In the genomic region with DNA sequence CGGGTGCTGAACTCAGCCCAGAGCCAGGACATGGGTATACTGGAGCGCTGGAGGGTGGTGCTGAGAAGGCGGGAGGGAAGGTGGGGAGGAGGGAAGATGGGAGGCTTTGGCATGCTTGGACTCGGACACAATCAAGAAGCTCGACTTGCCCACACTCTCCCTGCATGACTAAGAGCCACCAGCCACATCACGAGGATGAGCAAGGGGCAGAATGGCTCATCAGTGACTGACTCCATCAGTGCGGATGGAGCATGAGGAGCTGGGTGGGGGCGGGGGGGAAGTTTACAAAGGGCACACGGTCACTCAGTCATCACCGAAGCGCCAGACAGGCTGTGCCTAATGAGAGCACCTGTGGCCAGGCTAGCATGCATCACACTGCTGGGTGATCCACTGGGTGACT, we compare ENCODE assay signal across 17 cellular contexts.
A peak's percentile ranks its signal among the peaks of the same experiment; 100 is the strongest.
DNase-seq lines count a peak whose midpoint lies in the region; ATAC-seq and TF ChIP-seq lines count a peak whose summit lies in the region.
"Had no signal": no experiment of that assay in that cellular context is flagged by ENCODE, and none has a peak within 500 bp of the region (broad histone marks: within the 10 kb centered on the region; RNA-seq: fewer than 3 reads in every experiment).

No MANE protein-coding gene starts in this region.

- TF ChIP-seq POLR2A in erythroblast (IDR thresholded peaks at IDR 0.05; ENCODE audit: low read length) = no peak

- no peaks in the 10 kb centered on the region for H3K27me3 Mint-ChIP-seq in stimulated activated naive B cell treated with anti-CD40 and anti-IgM and Interleukin-4, amounts not matched to agents 10 μg/mL and 1 μg/mL and 100 μg/mL, for 72 hours
- H3K27me3 Mint-ChIP-seq: activated CD4-positive, alpha-beta T cell treated with anti-CD3 and anti-CD28 coated beads for 36 hours; activated T-cell treated with anti-CD3 and anti-CD28 coated beads, Interleukin-2, amount 50 U/mL, for 24 hours had no signal

- H3K4me3 ChIP-seq in SK-N-SH (ENCODE audit: low read depth in 2 of 2, low read length in 1 of 2) (no peak overlapping the region), fibroblast of the aortic adventitia (ENCODE audit: low read depth, low read length) (no peak overlapping the region)
- H3K4me3 ChIP-seq: adrenal gland, heart left ventricle had no signal

- no peaks in the 10 kb centered on the region for H3F3A ChIP-seq in SK-N-SH (replicated peaks; ENCODE audit: insufficient read depth)

- no peak for ATAC-seq in stimulated activated naive B cell treated with anti-CD40 and anti-IgM and Interleukin-4, amounts not matched to agents 10 μg/mL and 1 μg/mL and 100 μg/mL, for 72 hours (replicated peaks)
- ATAC-seq: activated CD4-positive, alpha-beta T cell treated with anti-CD3 and anti-CD28 coated beads for 36 hours; heart left ventricle; natural killer cell had no signal

- peaks cover 0 to 1% of the 10 kb centered on the region in 2 donors for H3K4me1 Mint-ChIP-seq in stimulated activated naive B cell treated with anti-CD40 and anti-IgM and Interleukin-4, amounts not matched to agents 10 μg/mL and 1 μg/mL and 100 μg/mL, for 72 hours
- H3K4me1 Mint-ChIP-seq: activated CD4-positive, alpha-beta T cell treated with anti-CD3 and anti-CD28 coated beads for 36 hours; natural killer cell had no signal

- TF ChIP-seq EP300 in SK-N-SH (IDR thresholded peaks at IDR 0.05; ENCODE audit: borderline replicate concordance in 1 of 2, low read depth in 1 of 2, low read length in 1 of 2) = no peak

- peak overlapping the region; percentile 65 for H3K27ac Mint-ChIP-seq in stimulated activated naive B cell treated with anti-CD40 and anti-IgM and Interleukin-4, amounts not matched to agents 10 μg/mL and 1 μg/mL and 100 μg/mL, for 72 hours
- H3K27ac Mint-ChIP-seq: activated CD4-positive, alpha-beta T cell treated with anti-CD3 and anti-CD28 coated beads for 36 hours; activated T-cell treated with anti-CD3 and anti-CD28 coated beads, Interleukin-2, amount 50 U/mL, for 24 hours; natural killer cell had no signal

- no peaks in the 10 kb centered on the region for H3K79me2 ChIP-seq in SK-N-SH (ENCODE audit: insufficient read depth)

- no peaks in the 10 kb centered on the region for H3K9me2 ChIP-seq in SK-N-SH

- H3K4me2 ChIP-seq in SK-N-SH = peak overlapping the region; percentile 40; the same call in 1 of the 2 replicates

- TF ChIP-seq CTCF in SK-N-SH (IDR thresholded peaks at IDR 0.05) (no peak), fibroblast of the aortic adventitia (IDR thresholded peaks at IDR 0.05; ENCODE audit: insufficient read depth, low read length) (no peak)

- H3K4me1 ChIP-seq in SK-N-SH (ENCODE audit: control insufficient read depth in 1 of 2, insufficient read depth in 2 of 2, low read depth in 1 of 2, low read length in 1 of 2) = peaks cover 0 to 31% of the 10 kb centered on the region in 2 experiments; a peak in 2 of 4 replicates
- H3K4me1 ChIP-seq: adrenal gland, heart left ventricle had no signal

- no peaks in the 10 kb centered on the region for H3K9me3 Mint-ChIP-seq in stimulated activated naive B cell treated with anti-CD40 and anti-IgM and Interleukin-4, amounts not matched to agents 10 μg/mL and 1 μg/mL and 100 μg/mL, for 72 hours
- H3K9me3 Mint-ChIP-seq: activated T-cell treated with anti-CD3 and anti-CD28 coated beads, Interleukin-2, amount 50 U/mL, for 24 hours; natural killer cell had no signal

- no peak overlapping the region for H3K4me3 Mint-ChIP-seq in stimulated activated naive B cell treated with anti-CD40 and anti-IgM and Interleukin-4, amounts not matched to agents 10 μg/mL and 1 μg/mL and 100 μg/mL, for 72 hours
- H3K4me3 Mint-ChIP-seq: activated CD4-positive, alpha-beta T cell treated with anti-CD3 and anti-CD28 coated beads for 36 hours; activated T-cell treated with anti-CD3 and anti-CD28 coated beads, Interleukin-2, amount 50 U/mL, for 24 hours; natural killer cell had no signal

- H3K27me3 ChIP-seq in SK-N-SH (ENCODE audit: insufficient read depth) = no peaks in the 10 kb centered on the region
- H3K27me3 ChIP-seq: adrenal gland, heart left ventricle had no signal

- H3K27ac ChIP-seq in SK-N-SH (ENCODE audit: low read depth in 2 of 2, low read length in 1 of 2) = peak overlapping the region; percentile 70 to 89
- H3K27ac ChIP-seq: heart left ventricle had no signal

- peaks cover 4 to 10% of the 10 kb centered on the region in 2 donors for H3K36me3 Mint-ChIP-seq in stimulated activated naive B cell treated with anti-CD40 and anti-IgM and Interleukin-4, amounts not matched to agents 10 μg/mL and 1 μg/mL and 100 μg/mL, for 72 hours
- H3K36me3 Mint-ChIP-seq: natural killer cell had no signal

- no peaks in the 10 kb centered on the region for H3K9me3 ChIP-seq in SK-N-SH
- H3K9me3 ChIP-seq: adrenal gland, heart left ventricle had no signal

- CTCF ChIA-PET in SK-N-SH (lab: Yijun Ruan, JAX) = no interaction called here

- DNase-seq in GM04503 (ENCODE audit: low read depth) = peak; percentile 35
- DNase-seq in SK-N-SH = no peak
- peak; percentile 11 for DNase-seq in fibroblast of the aortic adventitia (ENCODE audit: low read depth)
- DNase-seq in stimulated activated naive B cell treated with anti-CD40 and anti-IgM and Interleukin-4, amounts not matched to agents 10 μg/mL and 1 μg/mL and 100 μg/mL, for 72 hours = no peak
- no peak for DNase-seq in OCI-M1 (lab: John Stamatoyannopoulos, UW)
- DNase-seq in NCI-H2107 treated with DMSO at 0.1 percent for 48 hours (lab: John Stamatoyannopoulos, UW; ENCODE audit: unreplicated experiment) = no peak
- DNase-seq in erythroblast (lab: John Stamatoyannopoulos, UW) = no peak
- DNase-seq: activated CD4-positive, alpha-beta T cell treated with anti-CD3 and anti-CD28 coated beads for 36 hours; activated T-cell treated with anti-CD3 and anti-CD28 coated beads, Interleukin-2, amount 50 U/mL, for 24 hours; Calu3; effector CD8-positive, alpha-beta T cell; heart left ventricle; natural killer cell; NCI-H1105 treated with DMSO at 0.1 percent for 48 hours; NCI-H226; T-helper 1 cell had no signal

- H2AFZ ChIP-seq in SK-N-SH (ENCODE audit: low read depth) = no peak overlapping the region

- no peaks in the 10 kb centered on the region for H4K20me1 ChIP-seq in SK-N-SH (ENCODE audit: insufficient read depth)

- 73% methylated on average over 10 of the region's 11 CpGs for WGBS in SK-N-SH (ENCODE audit: low lambda C conversion rate)

- POLR2A ChIA-PET in SK-N-SH (lab: Yijun Ruan, JAX) = no interaction called here

- no peak for TF ChIP-seq RAD21 in SK-N-SH (IDR thresholded peaks at IDR 0.05; ENCODE audit: low read length)

- no peaks in the 10 kb centered on the region for H3K36me3 ChIP-seq in SK-N-SH (replicated peaks in 1 of 2; ENCODE audit: control insufficient read depth in 1 of 2, insufficient read depth in 2 of 2, low read length in 1 of 2)
- H3K36me3 ChIP-seq: adrenal gland had no signal

- peak overlapping the region; percentile 57; the same call in 1 of the 2 replicates for H3K9ac ChIP-seq in SK-N-SH

TF ChIP-seq in SK-N-SH, 30 proteins besides CTCF, POLR2A, EP300 and RAD21:
- TF ChIP-seq TCF12 (IDR thresholded peaks at IDR 0.05) (no peak), SMC3 (IDR thresholded peaks at IDR 0.05; ENCODE audit: low read depth, low read length) (no peak), USF1 (IDR thresholded peaks at IDR 0.05; ENCODE audit: borderline replicate concordance, low read depth) (no peak), GATA2 (CRISPR knock-in tag; IDR thresholded peaks at IDR 0.05) (no peak), FOSL2 (IDR thresholded peaks at IDR 0.05; ENCODE audit: borderline replicate concordance, low read depth) (peak; percentile 35; the same call in 1 of the 2 replicates)

Comparison
In these comparisons a context has a peak if more than half of its experiments do, and no peak if none do; other contexts are left out.
1. DNase-seq: peak in GM04503 (single experiment) and fibroblast of the aortic adventitia (single experiment); none in SK-N-SH (single experiment), stimulated activated naive B cell treated with anti-CD40 and anti-IgM and Interleukin-4, amounts not matched to agents 10 μg/mL and 1 μg/mL and 100 μg/mL, for 72 hours (single experiment), OCI-M1 (single experiment), NCI-H2107 treated with DMSO at 0.1 percent for 48 hours (single experiment) and erythroblast (0 of 2).